9 cellular contexts compared by ENCODE assay signal in genomic region chr1:21586926-21587601, GRCh38.
A peak's percentile ranks its signal among the peaks of the same experiment; 100 is the strongest.
DNase-seq lines count a peak whose midpoint lies in the region; ATAC-seq and TF ChIP-seq lines count a peak whose summit lies in the region.
"Had no signal": no experiment of that assay in that cellular context is flagged by ENCODE, and none has a peak within 500 bp of the region (broad histone marks: within the 10 kb centered on the region; RNA-seq: fewer than 3 reads in every experiment).

No MANE protein-coding gene starts in this region.

- ATAC-seq in gastroesophageal sphincter (peak; percentile 66), GM21786 (IDR thresholded peaks at IDR 0.05; ENCODE audit: unreplicated experiment) (no peak)

- H3K9me3 ChIP-seq in SJCRH30 (replicated peaks), result 0 out of 2 replicates have a peak, but pooled peaks cover 2% of the 10 kb centered on the region
- H3K9me3 ChIP-seq in gastroesophageal sphincter, result no peaks in the 10 kb centered on the region
- H3K9me3 ChIP-seq in parathyroid adenoma (ENCODE audit: control insufficient read depth, low read length), result no peaks in the 10 kb centered on the region
- no peaks in the 10 kb centered on the region for H3K9me3 ChIP-seq in CD8-positive, alpha-beta memory T cell (ENCODE audit: low read length)

- peak overlapping the region; percentile 46 for H2AFZ ChIP-seq in parathyroid adenoma

- POLR2A ChIA-PET in CD8-positive, alpha-beta memory T cell (lab: Charles Lee), result no interaction called here

- H3K4me3 Mint-ChIP-seq in CD8-positive, alpha-beta memory T cell, result no peak overlapping the region

- peak overlapping the region; percentile 91 for H3K27ac ChIP-seq in SJCRH30
- H3K27ac ChIP-seq in gastroesophageal sphincter, result no peak overlapping the region
- H3K27ac ChIP-seq in parathyroid adenoma, result no peak overlapping the region
- H3K27ac ChIP-seq in CD8-positive, alpha-beta memory T cell (ENCODE audit: low read depth, low read length), result no peak overlapping the region

- H3K4me1 ChIP-seq in SJCRH30, result peaks cover 53% of the 10 kb centered on the region
- peaks cover 0 to 21% (median 0%) of the 10 kb centered on the region in 3 donors for H3K4me1 ChIP-seq in gastroesophageal sphincter
- H3K4me1 ChIP-seq in parathyroid adenoma, result peaks cover 5% of the 10 kb centered on the region
- H3K4me1 ChIP-seq in CD8-positive, alpha-beta memory T cell (ENCODE audit: insufficient read depth, low read length), result no peaks in the 10 kb centered on the region

- H3K27me3 ChIP-seq in SJCRH30 (no peaks in the 10 kb centered on the region), gastroesophageal sphincter (peaks cover 71% of the 10 kb centered on the region), parathyroid adenoma (ENCODE audit: control insufficient read depth, insufficient read depth, low read length) (no peaks in the 10 kb centered on the region)
- H3K27me3 ChIP-seq in CD8-positive, alpha-beta memory T cell (ENCODE audit: insufficient read depth, low read length, poor library complexity, severe bottlenecking), result no peaks in the 10 kb centered on the region

- H3K4me1 Mint-ChIP-seq in CD8-positive, alpha-beta memory T cell, result peaks cover 0 to 4% (median 0%) of the 10 kb centered on the region in 3 donors

- CTCF ChIA-PET in CD8-positive, alpha-beta memory T cell (lab: Charles Lee), result interaction anchor here (1.2 kb wide), 1 partner anchor 18 kb away, joined by 3 read pairs; no protein-coding TSS in a partner anchor

- no peak for TF ChIP-seq POLR2A in gastroesophageal sphincter (IDR thresholded peaks at IDR 0.05)

- H3K27me3 Mint-ChIP-seq in CD8-positive, alpha-beta memory T cell, result peaks cover 9 to 32% of the 10 kb centered on the region in 2 donors

- H3K9me3 Mint-ChIP-seq in CD8-positive, alpha-beta memory T cell, result no peaks in the 10 kb centered on the region

- TF ChIP-seq EP300 in gastroesophageal sphincter (IDR thresholded peaks at IDR 0.05), result no peak

- H3K27ac Mint-ChIP-seq in CD8-positive, alpha-beta memory T cell, result no peak overlapping the region

- H3K36me3 Mint-ChIP-seq in CD8-positive, alpha-beta memory T cell, result no peaks in the 10 kb centered on the region

- H3K4me3 ChIP-seq in SJCRH30 (peak overlapping the region; percentile 31), gastroesophageal sphincter (no peak overlapping the region), parathyroid adenoma (ENCODE audit: low read depth, low read length) (no peak overlapping the region)
- no peak overlapping the region for H3K4me3 ChIP-seq in CD8-positive, alpha-beta memory T cell (ENCODE audit: low read length)

- H3K4me2 ChIP-seq in parathyroid adenoma (ENCODE audit: low read length), result peak overlapping the region; percentile 38

- no peak for TF ChIP-seq CTCF in gastroesophageal sphincter (IDR thresholded peaks at IDR 0.05)
- no peak for TF ChIP-seq CTCF in parathyroid adenoma (IDR thresholded peaks at IDR 0.05)

- no peaks in the 10 kb centered on the region for H3K79me2 ChIP-seq in parathyroid adenoma

- WGBS in gastroesophageal sphincter (ENCODE audit: low coverage in 1 of 2), 2 donors, result 0 to 90% methylated on average over 2 of the region's 24 CpGs

- DNase-seq in ELR (ENCODE audit: low read depth) (peak; percentile 92), SJCRH30 (peak; percentile 91 to 95), cerebellum (ENCODE audit: low spot score) (no peak), NCI-H1048 (lab: John Stamatoyannopoulos, UW) (no peak)
- no peak for DNase-seq in CD8-positive, alpha-beta memory T cell
- DNase-seq: activated effector memory CD4-positive, alpha-beta T cell treated with Interleukin-2 at 50 U/mL for 16 hours had no signal

- H3K9ac ChIP-seq in parathyroid adenoma, result no peak overlapping the region

- H3K36me3 ChIP-seq in SJCRH30 (no peaks in the 10 kb centered on the region), gastroesophageal sphincter (no peaks in the 10 kb centered on the region), parathyroid adenoma (ENCODE audit: control insufficient read depth, insufficient read depth, low read length) (no peaks in the 10 kb centered on the region)
- H3K36me3 ChIP-seq in CD8-positive, alpha-beta memory T cell (ENCODE audit: insufficient read depth, low read length), result no peaks in the 10 kb centered on the region

Comparison
In these comparisons a context has a peak if more than half of its experiments do, and no peak if none do; other contexts are left out.
1. DNase-seq: peak in ELR (single experiment) and SJCRH30 (2 of 2); none in cerebellum (single experiment), CD8-positive, alpha-beta memory T cell (0 of 5) and NCI-H1048 (single experiment).